In genomic region chr5:175822225-175822624, GRCh38 we compare ENCODE assay signal across 16 cellular contexts. TPM values are rescaled to one million over a fixed set of nuclear protein-coding genes. Genes with fewer than 3 reads are reported as not detected.
A peak's percentile ranks its signal among the peaks of the same experiment; 100 is the strongest.
DNase-seq lines count a peak whose midpoint lies in the region; FAIRE-seq and TF ChIP-seq lines count a peak whose summit lies in the region.
"Had no signal": no experiment of that assay in that cellular context is flagged by ENCODE, and none has a peak within 500 bp of the region (broad histone marks: within the 10 kb centered on the region; RNA-seq: fewer than 3 reads in every experiment).

No MANE protein-coding gene starts in this region.

- H3K27me3 ChIP-seq in vagina = no peaks in the 10 kb centered on the region

- FAIRE-seq in H54 (lab: Jason Lieb, UNC) = no peak

- no peaks in the 10 kb centered on the region for H3K36me3 Mint-ChIP-seq in glutamatergic neuron (ENCODE audit: unreplicated experiment)

- H3K27ac ChIP-seq in RWPE1 = no peak overlapping the region
- H3K27ac ChIP-seq in vagina = no peak overlapping the region
- H3K27ac ChIP-seq: parathyroid adenoma, spleen had no signal

- TF ChIP-seq POLR2A in H54 (IDR thresholded peaks at IDR 0.05; ENCODE audit: low read depth, low read length) = no peak
- TF ChIP-seq POLR2A in vagina (IDR thresholded peaks at IDR 0.05) = no peak

- peaks cover 9% of the 10 kb centered on the region for H3K9me3 Mint-ChIP-seq in glutamatergic neuron (ENCODE audit: unreplicated experiment)

- intact Hi-C loops in vagina (cut with DNase I) = no loop called here

- peaks cover 52% of the 10 kb centered on the region for H3K4me1 Mint-ChIP-seq in glutamatergic neuron (ENCODE audit: low read depth, unreplicated experiment)

- H3K4me1 ChIP-seq in vagina = no peaks in the 10 kb centered on the region
- H3K4me1 ChIP-seq: spleen had no signal

- no peaks in the 10 kb centered on the region for H3K36me3 ChIP-seq in vagina
- H3K36me3 ChIP-seq: spleen had no signal

- CTCF ChIA-PET in RWPE1 (lab: Yijun Ruan, JAX) = interaction anchor here (0.6 kb wide), 1 partner anchor 194 kb away, joined by 4 read pairs; no protein-coding TSS in a partner anchor

- peak; percentile 3 to 33 for DNase-seq in activated CD4-positive, alpha-beta T cell treated with anti-CD3 and anti-CD28 coated beads, Interleukin-2, amount 50 U/mL, for 48 hours
- no peak for DNase-seq in activated CD4-positive, alpha-beta T cell treated with anti-CD3 and anti-CD28 coated beads, Interleukin-2, amount 50 U/mL, for 4 hours
- DNase-seq in H54 (ENCODE audit: insufficient read length, low spot score) = peak; percentile 44
- peak; percentile 60 for DNase-seq in RWPE1 (ENCODE audit: low spot score)
- no peak for DNase-seq in glutamatergic neuron
- no peak for DNase-seq in HPDE6-E6E7 (ENCODE audit: extremely low spot score)
- no peak for DNase-seq in vagina (ENCODE audit: extremely low spot score in 2 of 2)
- no peak for DNase-seq in stimulated activated naive CD4-positive, alpha-beta T cell (lab: John Stamatoyannopoulos, UW)
- DNase-seq: effector CD8-positive, alpha-beta T cell; mucosa of descending colon; NCI-H1048; NCI-H345; spleen; T-helper 9 cell had no signal

- H3K4me3 ChIP-seq in vagina = no peak overlapping the region
- H3K4me3 ChIP-seq: mucosa of descending colon, spleen had no signal

- POLR2A ChIA-PET in RWPE1 (lab: Yijun Ruan, JAX; ENCODE audit: low non-redundant PET) = no interaction called here

- H3K4me3 Mint-ChIP-seq in glutamatergic neuron (ENCODE audit: unreplicated experiment) = peak overlapping the region; percentile 42

- peaks cover 9% of the 10 kb centered on the region for H3K27me3 Mint-ChIP-seq in glutamatergic neuron (ENCODE audit: unreplicated experiment)

- TF ChIP-seq CTCF in RWPE1 (conservative IDR thresholded peaks at IDR 0.05; ENCODE audit: low read depth) (no peak), glutamatergic neuron (IDR thresholded peaks at IDR 0.05; ENCODE audit: partially characterized antibody, unreplicated experiment) (no peak), vagina (IDR thresholded peaks at IDR 0.05) (no peak)

- H3K27ac Mint-ChIP-seq in glutamatergic neuron (ENCODE audit: unreplicated experiment) = peak overlapping the region; percentile 41

- no peaks in the 10 kb centered on the region for H3K9me3 ChIP-seq in vagina
- H3K9me3 ChIP-seq: mucosa of descending colon, spleen had no signal

RNA-seq across cellular contexts. Expression of gene CPLX2, which starts 49.2 kb away (rescaled TPM):
- total RNA-seq in glutamatergic neuron (ENCODE audit: unreplicated experiment) = 162 TPM
- 1.2 TPM for total RNA-seq in vagina
- total RNA-seq: fibroblast of villous mesenchyme, spleen had no signal

Comparison
In these comparisons a context has a peak if more than half of its experiments do, and no peak if none do; other contexts are left out.
1. DNase-seq: peak in activated CD4-positive, alpha-beta T cell treated with anti-CD3 and anti-CD28 coated beads, Interleukin-2, amount 50 U/mL, for 48 hours (2 of 2), H54 (single experiment) and RWPE1 (single experiment); none in activated CD4-positive, alpha-beta T cell treated with anti-CD3 and anti-CD28 coated beads, Interleukin-2, amount 50 U/mL, for 4 hours (0 of 2), glutamatergic neuron (single experiment), HPDE6-E6E7 (single experiment), vagina (0 of 2) and stimulated activated naive CD4-positive, alpha-beta T cell (0 of 6).
2. RNA of gene CPLX2, which starts 49.2 kb away (total RNA-seq): 162 TPM in glutamatergic neuron (single experiment); 1.2 TPM in vagina (single experiment); every median in the first group is over 10 times any median in the second.